Comparison of ENCODE assay signal across 7 cellular contexts in the genomic region with DNA sequence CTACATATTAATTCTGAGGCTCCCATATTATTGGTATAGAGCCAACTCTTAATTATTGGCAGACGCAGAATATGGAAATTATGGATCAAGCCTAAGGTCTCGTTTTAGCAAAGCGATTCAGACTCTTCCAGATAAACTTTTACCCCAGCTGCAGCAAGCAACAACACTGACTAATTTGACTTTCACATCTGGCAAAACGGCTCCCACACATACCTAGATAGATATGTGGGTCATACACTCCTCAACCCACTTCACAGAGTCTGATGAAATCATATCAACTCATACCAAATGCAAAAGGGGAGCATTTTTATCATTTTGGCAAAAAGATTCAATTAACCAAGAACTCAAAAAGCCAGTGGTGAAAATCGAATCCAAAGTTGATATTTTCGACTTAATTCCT. TPM values are rescaled to one million over a fixed set of nuclear protein-coding genes. Genes with fewer than 3 reads are reported as not detected.
"Had no signal": no experiment of that assay in that cellular context is flagged by ENCODE, and none has a peak within 500 bp of the region (broad histone marks: within the 10 kb centered on the region; RNA-seq: fewer than 3 reads in every experiment).

No MANE protein-coding gene starts in this region.

- DNase-seq: H7, HFFc6 had no signal

- H3K9me3 Mint-ChIP-seq: HFFc6 had no signal

- H3K27ac Mint-ChIP-seq: GM23338, HFFc6, IgD-negative memory B cell had no signal

- H3K4me1 Mint-ChIP-seq: GM23338, IgD-negative memory B cell had no signal

- FAIRE-seq: H1, HepG2 had no signal

- H3K4me3 ChIP-seq: GM23338, HAP-1 had no signal

- H3K4me3 Mint-ChIP-seq: GM23338, HFFc6, IgD-negative memory B cell had no signal

RNA-seq across cellular contexts. Expression of a gene that starts 36.3 kb away (rescaled TPM):
- total RNA-seq: HepG2, HFFc6 had no signal
